ENCODE assay signal across 24 cellular contexts in genomic region chr9:113472199-113472598, GRCh38. TPM values are rescaled to one million over a fixed set of nuclear protein-coding genes. Genes with fewer than 3 reads are reported as not detected.
DNase-seq lines count a peak whose midpoint lies in the region; ATAC-seq, FAIRE-seq and TF ChIP-seq lines count a peak whose summit lies in the region.
"Had no signal": no experiment of that assay in that cellular context is flagged by ENCODE, and none has a peak within 500 bp of the region (broad histone marks: within the 10 kb centered on the region; RNA-seq: fewer than 3 reads in every experiment).

No MANE protein-coding gene starts in this region.

- H3K4me2 ChIP-seq in HepG2 (ENCODE audit: low read depth, low read length) (no peak overlapping the region), A549 (no peak overlapping the region)
- H3K4me2 ChIP-seq: BLaER1 treated with 17β-estradiol and CSF1 and Interleukin-3, amounts not matched to agents 10 nM and 100 nM had no signal

- POLR2A ChIA-PET in HepG2 (lab: Yijun Ruan, JAX): no interaction called here
- POLR2A ChIA-PET in A549 (lab: Yijun Ruan, JAX): no interaction called here
- POLR2A ChIA-PET in Caco-2 (lab: Charles Lee): no interaction called here
- POLR2A ChIA-PET in HEK293 (lab: Yijun Ruan, JAX): no interaction called here

- H3K4me3 Mint-ChIP-seq in Caco-2 (ENCODE audit: unreplicated experiment): no peak overlapping the region
- H3K4me3 Mint-ChIP-seq in activated T-cell treated with anti-CD3 and anti-CD28 coated beads, Interleukin-2, amount 50 U/mL, for 72 hours: no peak overlapping the region
- no peak overlapping the region for H3K4me3 Mint-ChIP-seq in stimulated activated naive B cell treated with anti-CD40 and anti-IgM and Interleukin-4, amounts not matched to agents 10 μg/mL and 1 μg/mL and 100 μg/mL, for 72 hours
- H3K4me3 Mint-ChIP-seq: B cell; CD4-positive, alpha-beta T cell; CD8-positive, alpha-beta T cell had no signal

- intact Hi-C loops in HepG2 (cut with micrococcal nuclease; ENCODE audit: unreplicated experiment): no loop called here
- intact Hi-C loops in right lobe of liver (cut with DNase I): no loop called here
- intact Hi-C loops in Caco-2 (cut with micrococcal nuclease; ENCODE audit: unreplicated experiment): no loop called here

- no peak for TF ChIP-seq RAD21 in HepG2 (CRISPR knock-in tag; IDR thresholded peaks at IDR 0.05)
- TF ChIP-seq RAD21 in A549 (conservative IDR thresholded peaks at IDR 0.05 in 1 of 2, IDR thresholded peaks at IDR 0.05 in 1 of 2): no peak

- in situ Hi-C loops in HepG2 (cut with HindIII; ENCODE audit: extremely low pct_ligation_motif_present, low pct_unique_long_range_greater_than_20kb): no loop called here

- TF ChIP-seq EP300 in HepG2 (IDR thresholded peaks at IDR 0.05; ENCODE audit: low read depth in 2 of 2, low read length in 2 of 2): no peak
- no peak for TF ChIP-seq EP300 in HepG2 (CRISPR knock-in tag; IDR thresholded peaks at IDR 0.05; ENCODE audit: borderline replicate concordance)
- TF ChIP-seq EP300 in A549 (IDR thresholded peaks at IDR 0.05): no peak

- TF ChIP-seq CTCF in HepG2 (CRISPR knock-in tag; IDR thresholded peaks at IDR 0.05): no peak
- TF ChIP-seq CTCF in right lobe of liver (IDR thresholded peaks at IDR 0.05): no peak
- TF ChIP-seq CTCF in A549 (IDR thresholded peaks at IDR 0.05): no peak
- no peak for TF ChIP-seq CTCF in Caco-2 (IDR thresholded peaks at IDR 0.05; ENCODE audit: insufficient read depth in 1 of 2, low read depth in 1 of 2, low read length in 1 of 2, severe bottlenecking in 1 of 2, unreplicated experiment in 1 of 2)
- no peak for TF ChIP-seq CTCF in HEK293 (tag by site-specific recombination; IDR thresholded peaks at IDR 0.05)

- FAIRE-seq in HepG2 (lab: Jason Lieb, UNC) (no peak), A549 (lab: Jason Lieb, UNC) (peak; percentile 32)
- FAIRE-seq: A204.1, GM12878 had no signal

- 96% methylated on average over 5 of the region's 5 CpGs for WGBS in HepG2 (ENCODE audit: low lambda C conversion rate)
- 98% methylated on average over 5 of the region's 5 CpGs for WGBS in right lobe of liver (ENCODE audit: insufficient coverage, low coverage, low lambda C conversion rate, missing lambda C conversion rate)
- 95% methylated on average over 5 of the region's 5 CpGs for WGBS in A549 (ENCODE audit: missing lambda C conversion rate)

- H3K4me3 ChIP-seq in HepG2 (replicated peaks in 1 of 3; ENCODE audit: insufficient read depth in 1 of 3, low read depth in 2 of 3, low read length in 3 of 3): no peak overlapping the region
- no peak overlapping the region for H3K4me3 ChIP-seq in right lobe of liver
- no peak overlapping the region for H3K4me3 ChIP-seq in A549
- H3K4me3 ChIP-seq in Caco-2 (ENCODE audit: low read depth, low read length): no peak overlapping the region
- H3K4me3 ChIP-seq in HEK293 (ENCODE audit: low read depth, low read length): no peak overlapping the region
- H3K4me3 ChIP-seq: BLaER1 treated with 17β-estradiol and CSF1 and Interleukin-3, amounts not matched to agents 10 nM and 100 nM; GM12878 had no signal

- peak overlapping the region; percentile 39 for H3K27ac Mint-ChIP-seq in Caco-2 (ENCODE audit: unreplicated experiment)
- H3K27ac Mint-ChIP-seq in activated T-cell treated with anti-CD3 and anti-CD28 coated beads, Interleukin-2, amount 50 U/mL, for 72 hours: no peak overlapping the region
- H3K27ac Mint-ChIP-seq in stimulated activated naive B cell treated with anti-CD40 and anti-IgM and Interleukin-4, amounts not matched to agents 10 μg/mL and 1 μg/mL and 100 μg/mL, for 72 hours: no peak overlapping the region
- H3K27ac Mint-ChIP-seq: B cell; CD4-positive, alpha-beta T cell; CD8-positive, alpha-beta T cell had no signal

- DNase-seq in HepG2 (ENCODE audit: low spot score) (no peak), right lobe of liver (no peak), A549 (ENCODE audit: low read depth in 1 of 2, low spot score in 1 of 2) (no peak), Caco-2 (no peak)
- DNase-seq in activated T-cell treated with anti-CD3 and anti-CD28 coated beads, Interleukin-2, amount 50 U/mL, for 72 hours: no peak
- DNase-seq in stimulated activated naive B cell treated with anti-CD40 and anti-IgM and Interleukin-4, amounts not matched to agents 10 μg/mL and 1 μg/mL and 100 μg/mL, for 72 hours: no peak
- DNase-seq in activated CD4-positive, CD25-positive, alpha-beta regulatory T cell (lab: John Stamatoyannopoulos, UW): no peak
- DNase-seq: 8988T; AML-193; CD4-positive, alpha-beta T cell; CD8-positive, alpha-beta T cell; DMS 273 treated with DMSO at 0.1 percent for 48 hours; DMS153; DMS53; DMS79; DND-41; EL; GDM1 had no signal

- H3K4me1 Mint-ChIP-seq in Caco-2 (ENCODE audit: low read depth, unreplicated experiment): no peaks in the 10 kb centered on the region
- H3K4me1 Mint-ChIP-seq in activated T-cell treated with anti-CD3 and anti-CD28 coated beads, Interleukin-2, amount 50 U/mL, for 72 hours (ENCODE audit: low read depth): no peaks in the 10 kb centered on the region
- H3K4me1 Mint-ChIP-seq in stimulated activated naive B cell treated with anti-CD40 and anti-IgM and Interleukin-4, amounts not matched to agents 10 μg/mL and 1 μg/mL and 100 μg/mL, for 72 hours: no peaks in the 10 kb centered on the region
- H3K4me1 Mint-ChIP-seq: B cell had no signal

- H3K9me3 ChIP-seq in HepG2 (ENCODE audit: low read length): no peaks in the 10 kb centered on the region
- H3K9me3 ChIP-seq in right lobe of liver: no peaks in the 10 kb centered on the region
- no peaks in the 10 kb centered on the region; the same call in 2 of the 3 replicates for H3K9me3 ChIP-seq in A549
- H3K9me3 ChIP-seq in Caco-2: no peaks in the 10 kb centered on the region
- H3K9me3 ChIP-seq in HEK293 (ENCODE audit: control insufficient read depth, insufficient read depth, low read depth, low read length): no peaks in the 10 kb centered on the region

- peaks cover 46% of the 10 kb centered on the region for H3K36me3 Mint-ChIP-seq in Caco-2 (ENCODE audit: insufficient read depth, unreplicated experiment)
- H3K36me3 Mint-ChIP-seq in activated T-cell treated with anti-CD3 and anti-CD28 coated beads, Interleukin-2, amount 50 U/mL, for 72 hours (ENCODE audit: insufficient read depth in 2 of 2): peaks cover 0 to 2% of the 10 kb centered on the region in 2 donors
- H3K36me3 Mint-ChIP-seq in stimulated activated naive B cell treated with anti-CD40 and anti-IgM and Interleukin-4, amounts not matched to agents 10 μg/mL and 1 μg/mL and 100 μg/mL, for 72 hours: no peaks in the 10 kb centered on the region
- H3K36me3 Mint-ChIP-seq: CD8-positive, alpha-beta T cell had no signal

- H3K4me1 ChIP-seq in HepG2 (ENCODE audit: insufficient read depth, low read length) (peaks cover 47% of the 10 kb centered on the region), right lobe of liver (peaks cover 0 to 11% (median 0%) of the 10 kb centered on the region in 4 donors), A549 (peaks cover 11% of the 10 kb centered on the region; the same call in 1 of the 3 replicates), Caco-2 (no peaks in the 10 kb centered on the region), HEK293 (ENCODE audit: control insufficient read depth, insufficient read depth, low read length) (no peaks in the 10 kb centered on the region)

- H3K27ac ChIP-seq in HepG2 (ENCODE audit: extremely low read length, insufficient read depth, low read length) (no peak overlapping the region), right lobe of liver (no peak overlapping the region), A549 (no peak overlapping the region), HEK293 (ENCODE audit: extremely low read depth, low read depth, low read length) (no peak overlapping the region)
- H3K27ac ChIP-seq: BLaER1 treated with 17β-estradiol and CSF1 and Interleukin-3, amounts not matched to agents 10 nM and 100 nM; C4-2B had no signal

- H3K27me3 Mint-ChIP-seq in Caco-2 (ENCODE audit: insufficient read depth, unreplicated experiment): no peaks in the 10 kb centered on the region
- H3K27me3 Mint-ChIP-seq in activated T-cell treated with anti-CD3 and anti-CD28 coated beads, Interleukin-2, amount 50 U/mL, for 72 hours (ENCODE audit: low read depth): no peaks in the 10 kb centered on the region
- H3K27me3 Mint-ChIP-seq in stimulated activated naive B cell treated with anti-CD40 and anti-IgM and Interleukin-4, amounts not matched to agents 10 μg/mL and 1 μg/mL and 100 μg/mL, for 72 hours: peaks cover 9 to 11% of the 10 kb centered on the region in 2 donors
- H3K27me3 Mint-ChIP-seq: CD4-positive, alpha-beta T cell had no signal

- no peak overlapping the region for H2AFZ ChIP-seq in HepG2 (ENCODE audit: low read length)

- H3K79me2 ChIP-seq in HepG2 (ENCODE audit: insufficient read depth, low read length): peaks cover 83% of the 10 kb centered on the region

- no peaks in the 10 kb centered on the region for H3K9me3 Mint-ChIP-seq in Caco-2 (ENCODE audit: unreplicated experiment)
- H3K9me3 Mint-ChIP-seq in activated T-cell treated with anti-CD3 and anti-CD28 coated beads, Interleukin-2, amount 50 U/mL, for 72 hours: no peaks in the 10 kb centered on the region
- H3K9me3 Mint-ChIP-seq in stimulated activated naive B cell treated with anti-CD40 and anti-IgM and Interleukin-4, amounts not matched to agents 10 μg/mL and 1 μg/mL and 100 μg/mL, for 72 hours: no peaks in the 10 kb centered on the region
- H3K9me3 Mint-ChIP-seq: CD8-positive, alpha-beta T cell had no signal

- no peak overlapping the region for H3K9ac ChIP-seq in HepG2 (ENCODE audit: insufficient read depth, low read depth, low read length)
- H3K9ac ChIP-seq: BLaER1 treated with 17β-estradiol and CSF1 and Interleukin-3, amounts not matched to agents 10 nM and 100 nM had no signal

- H4K20me1 ChIP-seq in HepG2 (ENCODE audit: insufficient read depth, low read length): no peaks in the 10 kb centered on the region
- H4K20me1 ChIP-seq: BLaER1 treated with 17β-estradiol and CSF1 and Interleukin-3, amounts not matched to agents 10 nM and 100 nM had no signal

- H3K27me3 ChIP-seq in HepG2 (ENCODE audit: control insufficient read depth in 1 of 2, insufficient read depth in 2 of 2, low read length in 2 of 2) (no peaks in the 10 kb centered on the region), right lobe of liver (no peaks in the 10 kb centered on the region), Caco-2 (replicated peaks; ENCODE audit: control insufficient read depth, insufficient read depth, low read length) (no peaks in the 10 kb centered on the region)
- H3K27me3 ChIP-seq: BLaER1 treated with 17β-estradiol and CSF1 and Interleukin-3, amounts not matched to agents 10 nM and 100 nM had no signal

- BruUV-seq in HepG2 (replicated peaks; lab: Mats Ljungman, UMichigan) (no TSS peak), Caco-2 (replicated peaks; lab: Mats Ljungman, UMichigan) (no TSS peak)

- TF ChIP-seq POLR2A in HepG2 (IDR thresholded peaks at IDR 0.05; ENCODE audit: insufficient read depth in 1 of 2, low read depth in 2 of 2, low read length in 2 of 2) (no peak), right lobe of liver (IDR thresholded peaks at IDR 0.05) (no peak), A549 (IDR thresholded peaks at IDR 0.05; ENCODE audit: low read length) (no peak)

- CTCF ChIA-PET in HepG2 (lab: Yijun Ruan, JAX; ENCODE audit: low intra/inter-chr PET ratio, low total read pairs) (no interaction called here), A549 (lab: Yijun Ruan, JAX) (interaction anchor here (0.8 to 2.7 kb wide), 5 partner anchors 9 to 186 kb away, joined by 3 to 10 read pairs (median 5); partner anchors contain the start of gene RGS3), Caco-2 (lab: Charles Lee) (no interaction called here), HEK293 (lab: Yijun Ruan, JAX) (interaction anchor here (0.6 kb wide), 1 partner anchor 186 kb away, joined by 3 read pairs; no protein-coding TSS in a partner anchor)

- H3K36me3 ChIP-seq in HepG2 (replicated peaks in 1 of 2; ENCODE audit: control insufficient read depth in 1 of 2, insufficient read depth in 2 of 2, low read length in 2 of 2): peaks cover 1 to 17% of the 10 kb centered on the region in 2 experiments; a peak in 2 of 5 replicates
- no peaks in the 10 kb centered on the region for H3K36me3 ChIP-seq in right lobe of liver
- H3K36me3 ChIP-seq in Caco-2 (ENCODE audit: control insufficient read depth, insufficient read depth, low read length): no peaks in the 10 kb centered on the region; the same call in 1 of the 2 replicates
- H3K36me3 ChIP-seq in HEK293 (ENCODE audit: control insufficient read depth in 2 of 2, insufficient read depth in 1 of 2, low read length in 2 of 2): no peaks in the 10 kb centered on the region; a peak in 1 of 3 replicates
- H3K36me3 ChIP-seq: BLaER1 treated with 17β-estradiol and CSF1 and Interleukin-3, amounts not matched to agents 10 nM and 100 nM had no signal

- ATAC-seq in HepG2: no peak
- ATAC-seq in right lobe of liver: no peak
- ATAC-seq in A549: no peak
- ATAC-seq in activated T-cell treated with anti-CD3 and anti-CD28 coated beads, Interleukin-2, amount 50 U/mL, for 72 hours (replicated peaks in 1 of 2): no peak
- no peak for ATAC-seq in stimulated activated naive B cell treated with anti-CD40 and anti-IgM and Interleukin-4, amounts not matched to agents 10 μg/mL and 1 μg/mL and 100 μg/mL, for 72 hours (replicated peaks)
- ATAC-seq: CD8-positive, alpha-beta T cell; GM12878 had no signal

RNA-seq across cellular contexts. Expression of gene RGS3, which starts 8.7 kb away (rescaled TPM):
- total RNA-seq in HepG2 (2016; rRNA removed; fragmentation: Illumina TruSeq; extraction: Trizol): 26.7 and 28.8 TPM in 2 replicates
- 6.9 and 7.7 TPM in 2 replicates for total RNA-seq in HepG2 (2016; cell fraction: cytosol; rRNA removed; fragmentation: Illumina TruSeq; extraction: Trizol; ENCODE audit: low read depth)
- 21.4 and 28.5 TPM in 2 replicates for total RNA-seq in HepG2 (2016; cell fraction: insoluble cytoplasmic fraction; rRNA removed; fragmentation: Illumina TruSeq; extraction: Trizol)
- total RNA-seq in HepG2 (2016; cell fraction: membrane; rRNA removed; fragmentation: Illumina TruSeq; extraction: Trizol): 9.6 and 10.3 TPM in 2 replicates
- total RNA-seq in HepG2 (2016; cell fraction: nucleus; rRNA removed; fragmentation: Illumina TruSeq; extraction: Trizol): 30.1 and 33.4 TPM in 2 replicates
- polyA plus RNA-seq in HepG2 (2011; rRNA removed): 17.1 and 18.9 TPM in 2 replicates
- polyA plus RNA-seq in HepG2 (2011; cell fraction: cytosol; rRNA removed): 12.7 and 14.2 TPM in 2 replicates
- 36.7 and 52.3 TPM in 2 replicates for polyA plus RNA-seq in HepG2 (2011; cell fraction: nucleus; rRNA removed)
- polyA plus RNA-seq in HepG2 (2012): 8.7 and 10.8 TPM in 2 replicates
- polyA plus RNA-seq in HepG2 (2016; cell fraction: cytosol; fragmentation: Illumina TruSeq; extraction: Trizol; ENCODE audit: low read depth): 1.8 and 2.0 TPM in 2 replicates
- 13.4 and 19.3 TPM in 2 replicates for polyA plus RNA-seq in HepG2 (2016; cell fraction: insoluble cytoplasmic fraction; fragmentation: Illumina TruSeq; extraction: Trizol; ENCODE audit: low read depth)
- 4.1 and 4.3 TPM in 2 replicates for polyA plus RNA-seq in HepG2 (2016; cell fraction: membrane; fragmentation: Illumina TruSeq; extraction: Trizol; ENCODE audit: low read depth)
- polyA plus RNA-seq in HepG2 (2016; cell fraction: nucleus; fragmentation: Illumina TruSeq; extraction: Trizol; ENCODE audit: insufficient read depth, low read depth): 30.0 and 36.0 TPM in 2 replicates
- 41.8 and 53.6 TPM in 2 replicates for polyA minus RNA-seq in HepG2 (2011; rRNA and poly(A)+ RNA removed; ENCODE audit: low replicate concordance)
- 12.6 and 16.2 TPM in 2 replicates for polyA minus RNA-seq in HepG2 (2011; cell fraction: cytosol; rRNA and poly(A)+ RNA removed)
- 38.4 and 42.1 TPM in 2 replicates for polyA minus RNA-seq in HepG2 (2011; cell fraction: nucleus; rRNA and poly(A)+ RNA removed)
- 10 to 100 TPM; 19.0 to 60.3 (median 31.0) TPM for total RNA-seq in right lobe of liver
- polyA plus RNA-seq in A549 (2011; rRNA removed): 19.6 and 21.5 TPM in 2 replicates
- 26.3 and 27.7 TPM in 2 replicates for polyA plus RNA-seq in A549 (2012; cell fraction: cytosol; rRNA removed)
- polyA plus RNA-seq in A549 (2012; cell fraction: nucleus; rRNA removed): 51.2 and 52.4 TPM in 2 replicates
- 17.1 to 22.9 TPM (median 20.8 TPM) in 3 replicates for polyA plus RNA-seq in A549 (2017; fragmentation: RNase III; extraction: RNeasy Plus Mini Kit Qiagen cat#74134 plus additional on column Dnase treatment)
- polyA minus RNA-seq in A549 (2011; rRNA and poly(A)+ RNA removed): 29.2 and 29.6 TPM in 2 replicates
- total RNA-seq in Caco-2 (2022): 70.8 and 71.1 TPM in 2 replicates
- 10 to 100 TPM; 36.5 to 48.2 TPM for total RNA-seq in activated T-cell treated with anti-CD3 and anti-CD28 coated beads, Interleukin-2, amount 50 U/mL, for 72 hours

Comparison
In these comparisons a context has a peak if more than half of its experiments do, and no peak if none do; other contexts are left out.
1. CTCF ChIA-PET loops: an anchor here in A549 (0.8 to 2.7 kb wide) and HEK293 (0.6 kb wide); none called in HepG2 and Caco-2.